ENCODE assay signal across 9 cellular contexts in the genomic region with DNA sequence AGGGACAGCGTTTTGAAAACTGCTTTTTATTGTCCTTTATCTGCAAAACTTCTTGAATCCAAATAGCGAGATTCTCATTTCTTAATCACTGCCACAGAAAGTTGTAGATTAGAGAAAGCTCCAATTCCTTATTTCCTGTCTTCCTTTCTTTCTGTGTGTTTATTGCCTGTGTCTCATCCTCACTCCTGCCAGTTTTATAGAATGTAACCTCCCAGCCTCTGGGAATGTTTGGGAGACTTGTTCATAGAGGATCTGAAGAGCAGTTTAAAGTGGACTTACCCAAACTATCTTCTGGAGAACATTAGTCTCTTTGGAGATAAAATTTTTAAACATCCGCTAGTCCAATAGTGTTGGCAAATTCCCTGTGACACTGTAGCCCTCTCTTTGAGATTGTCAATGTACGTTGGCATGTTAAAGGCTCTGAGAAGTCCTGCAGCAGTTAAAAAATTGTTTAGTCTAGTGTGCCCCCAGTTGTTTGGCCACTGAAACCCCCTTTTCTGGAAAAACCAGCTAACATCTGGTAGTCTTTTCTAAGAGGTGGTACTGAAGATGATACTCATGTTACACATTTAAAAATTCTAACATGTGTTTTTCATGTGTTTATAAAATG. TPM values are rescaled to one million over a fixed set of nuclear protein-coding genes. Genes with fewer than 3 reads are reported as not detected.
DNase-seq lines count a peak whose midpoint lies in the region; ATAC-seq, FAIRE-seq and TF ChIP-seq lines count a peak whose summit lies in the region.
"Had no signal": no experiment of that assay in that cellular context is flagged by ENCODE, and none has a peak within 500 bp of the region (broad histone marks: within the 10 kb centered on the region; RNA-seq: fewer than 3 reads in every experiment).

No MANE protein-coding gene starts in this region.

- no peak overlapping the region for H3K4me3 ChIP-seq in SK-N-MC
- H3K4me3 ChIP-seq in foreskin fibroblast (ENCODE audit: low read depth in 1 of 2, low read length in 2 of 2) = peak overlapping the region in 1 of 2 donors; percentile 31
- no peak overlapping the region for H3K4me3 ChIP-seq in small intestine (ENCODE audit: low read depth in 1 of 2, low read length in 2 of 2)
- H3K4me3 ChIP-seq in psoas muscle = no peak overlapping the region

- H3K9me3 ChIP-seq in SK-N-MC (ENCODE audit: low read depth, low read length) (no peaks in the 10 kb centered on the region), small intestine (ENCODE audit: control insufficient read depth, low read depth) (no peaks in the 10 kb centered on the region), psoas muscle (no peaks in the 10 kb centered on the region)

- H3K27ac ChIP-seq in SK-N-MC (0 out of 2 replicates have a peak overlapping the region, but pooled peaks have one; percentile 19), small intestine (ENCODE audit: low read depth in 1 of 2, low read length in 1 of 2) (peak overlapping the region; percentile 41 to 88), psoas muscle (no peak overlapping the region)

- intact Hi-C loops in psoas muscle (cut with DNase I) = no loop called here

- H3K9ac ChIP-seq in SK-N-MC (ENCODE audit: insufficient read length) = no peak overlapping the region

- DNase-seq in GM03348 (ENCODE audit: low spot score) (peak; percentile 63), SK-N-MC (ENCODE audit: low read depth, low spot score) (no peak), foreskin fibroblast (peak; percentile 74 to 84), small intestine (no peak), psoas muscle (no peak), kidney tubule cell (ENCODE audit: low spot score) (no peak), NCI-H446 treated with DMSO at 0.1 percent for 48 hours (lab: John Stamatoyannopoulos, UW) (no peak)

- ATAC-seq in GM21717 (IDR thresholded peaks at IDR 0.05; ENCODE audit: unreplicated experiment) = no peak
- no peak for ATAC-seq in psoas muscle

- no peak for FAIRE-seq in small intestine (lab: Jason Lieb, UNC)
- FAIRE-seq: keratinocyte had no signal

- 35 to 47% (median 43%) methylated on average over 4 of the region's 4 CpGs for WGBS in small intestine, 3 donors
- 77 to 83% (median 82%) methylated on average over 4 of the region's 4 CpGs for WGBS in psoas muscle, 3 donors

- H3K27me3 ChIP-seq in small intestine (ENCODE audit: control insufficient read depth in 2 of 2, insufficient read depth in 2 of 2, low read length in 2 of 2) = no peaks in the 10 kb centered on the region
- no peaks in the 10 kb centered on the region for H3K27me3 ChIP-seq in psoas muscle (ENCODE audit: insufficient read depth in 3 of 3, low read length in 2 of 3)

- TF ChIP-seq CTCF in foreskin fibroblast (IDR thresholded peaks at IDR 0.05; ENCODE audit: low read depth, low read length) = no peak
- no peak for TF ChIP-seq CTCF in psoas muscle (IDR thresholded peaks at IDR 0.05)

- H3K4me1 ChIP-seq in small intestine (ENCODE audit: control insufficient read depth in 2 of 2, insufficient read depth in 1 of 2, low read depth in 1 of 2, low read length in 1 of 2) = peaks cover 8 to 22% of the 10 kb centered on the region in 2 donors
- H3K4me1 ChIP-seq in psoas muscle = peaks cover 3% of the 10 kb centered on the region

- H3K36me3 ChIP-seq in SK-N-MC (ENCODE audit: insufficient read depth, low read length) (no peaks in the 10 kb centered on the region), small intestine (ENCODE audit: control insufficient read depth in 2 of 2, insufficient read depth in 2 of 2, low read length in 2 of 2) (no peaks in the 10 kb centered on the region), psoas muscle (ENCODE audit: insufficient read depth in 1 of 2, low read depth in 1 of 2) (no peaks in the 10 kb centered on the region)

RNA-seq across cellular contexts. Expression of a gene that starts 50.5 kb away (rescaled TPM):
- polyA plus RNA-seq in small intestine = 100 to 1,000 TPM; 137 to 335 (median 268) TPM
- total RNA-seq in psoas muscle = 10 to 100 TPM; 11.6 to 17.9 (median 15.4) TPM
- 10 to 100 TPM in 2 of 3 donors, 1 to 10 TPM in 1; 6.4 to 14.7 (median 11.0) TPM for polyA plus RNA-seq in psoas muscle

Comparison
In these comparisons a context has a peak if more than half of its experiments do, and no peak if none do; other contexts are left out.
1. DNase-seq: peak in GM03348 (single experiment) and foreskin fibroblast (2 of 2); none in SK-N-MC (single experiment), small intestine (single experiment), psoas muscle (0 of 2), kidney tubule cell (single experiment) and NCI-H446 treated with DMSO at 0.1 percent for 48 hours (single experiment).
2. RNA of a gene that starts 50.5 kb away (polyA plus RNA-seq): 137 to 335 TPM in small intestine; 6.4 to 14.7 TPM in psoas muscle; every median in the first group is over 4 times any median in the second.